13 cellular contexts compared by ENCODE assay signal in the genomic region with DNA sequence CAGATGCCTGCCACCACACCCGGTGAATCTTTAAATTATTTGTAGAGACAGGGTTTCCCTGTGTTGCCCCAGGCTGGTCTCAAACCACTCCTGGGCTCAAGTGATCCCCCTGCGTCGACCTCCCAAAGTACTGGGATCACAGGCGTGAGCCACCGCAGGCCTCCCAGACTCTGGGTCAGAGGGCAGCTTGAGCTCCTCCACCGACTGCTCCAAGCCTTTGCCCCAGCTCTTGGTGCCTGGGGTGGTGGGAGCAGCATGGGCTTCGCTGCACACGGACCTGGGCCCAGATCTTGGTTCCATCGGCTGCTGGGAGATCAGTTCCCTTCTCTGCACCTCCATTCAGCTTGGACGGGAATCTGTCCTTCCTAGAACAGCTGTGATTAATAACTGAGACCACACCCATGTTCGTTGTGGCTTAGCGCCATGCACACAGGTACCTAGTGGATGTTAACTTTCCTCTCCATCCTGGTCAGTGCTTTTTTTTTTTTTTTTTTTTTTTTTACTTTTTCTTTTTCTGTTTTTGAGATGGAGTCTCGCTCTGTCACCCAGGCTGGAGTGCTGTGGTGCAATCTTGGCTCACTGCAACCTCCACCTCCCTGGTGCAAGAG.
A peak's percentile ranks its signal among the peaks of the same experiment; 100 is the strongest.
DNase-seq lines count a peak whose midpoint lies in the region; ATAC-seq, FAIRE-seq and TF ChIP-seq lines count a peak whose summit lies in the region.
"Had no signal": no experiment of that assay in that cellular context is flagged by ENCODE, and none has a peak within 500 bp of the region (broad histone marks: within the 10 kb centered on the region; RNA-seq: fewer than 3 reads in every experiment).

No MANE protein-coding gene starts in this region.

- H3K4me1 Mint-ChIP-seq in MCF 10A (ENCODE audit: insufficient read depth, unreplicated experiment) = peaks cover 23% of the 10 kb centered on the region

- BruUV-seq in MCF 10A (replicated peaks; lab: Mats Ljungman, UMichigan) = no TSS peak

- H3K4me1 ChIP-seq in breast epithelium = no peaks in the 10 kb centered on the region
- H3K4me1 ChIP-seq in mucosa of descending colon (ENCODE audit: low read depth) = peaks cover 34% of the 10 kb centered on the region
- H3K4me1 ChIP-seq in upper lobe of right lung = peaks cover 25% of the 10 kb centered on the region

- H3K36me3 Mint-ChIP-seq in MCF 10A (ENCODE audit: insufficient read depth, unreplicated experiment) = no peaks in the 10 kb centered on the region

- peak overlapping the region; percentile 64 for H3K27ac Mint-ChIP-seq in MCF 10A (ENCODE audit: low read depth, unreplicated experiment)
- H3K27ac Mint-ChIP-seq: activated B cell treated with CpG ODN at 0.5 μM for 24 hours; activated T-cell treated with anti-CD3 and anti-CD28 coated beads, Interleukin-2, amount 50 U/mL, for 24 hours had no signal

- H3K36me3 ChIP-seq in breast epithelium = no peaks in the 10 kb centered on the region
- no peaks in the 10 kb centered on the region for H3K36me3 ChIP-seq in mucosa of descending colon (ENCODE audit: low read depth)
- H3K36me3 ChIP-seq in upper lobe of right lung = no peaks in the 10 kb centered on the region

- TF ChIP-seq POLR2A in breast epithelium (IDR thresholded peaks at IDR 0.05) (no peak), H54 (IDR thresholded peaks at IDR 0.05; ENCODE audit: low read depth, low read length) (no peak)

- peak; percentile 80 for ATAC-seq in mucosa of descending colon
- ATAC-seq in upper lobe of right lung = no peak

- no peaks in the 10 kb centered on the region for H3K27me3 Mint-ChIP-seq in MCF 10A (ENCODE audit: insufficient read depth, unreplicated experiment)
- H3K27me3 Mint-ChIP-seq: activated B cell treated with CpG ODN at 0.5 μM for 24 hours; activated T-cell treated with anti-CD3 and anti-CD28 coated beads, Interleukin-2, amount 50 U/mL, for 24 hours had no signal

- TF ChIP-seq CTCF in MCF 10A (IDR thresholded peaks at IDR 0.05; ENCODE audit: unreplicated experiment) (no peak), breast epithelium (IDR thresholded peaks at IDR 0.05) (no peak), coronary artery (IDR thresholded peaks at IDR 0.05) (no peak), mucosa of descending colon (IDR thresholded peaks at IDR 0.05) (no peak), upper lobe of right lung (IDR thresholded peaks at IDR 0.05) (no peak)

- FAIRE-seq in H54 (lab: Jason Lieb, UNC) = no peak

- peak; percentile 71 for DNase-seq in MCF 10A (ENCODE audit: unreplicated experiment)
- no peak for DNase-seq in breast epithelium (ENCODE audit: low spot score in 2 of 2)
- no peak for DNase-seq in coronary artery (ENCODE audit: low spot score)
- DNase-seq in mucosa of descending colon = peak in 2 of 3 donors; percentile 67 to 81
- peak; percentile 52 for DNase-seq in upper lobe of right lung
- no peak for DNase-seq in NCI-H2107 (lab: John Stamatoyannopoulos, UW)
- DNase-seq in H54 (ENCODE audit: insufficient read length, low spot score) = no peak
- DNase-seq in Ammon's horn (ENCODE audit: low spot score) = no peak
- DNase-seq: activated B cell treated with CpG ODN at 0.5 μM for 24 hours; activated T-cell treated with anti-CD3 and anti-CD28 coated beads, Interleukin-2, amount 50 U/mL, for 24 hours; NCI-H146; OCI-M1; retina had no signal

- POLR2A ChIA-PET in MCF 10A (lab: Yijun Ruan, JAX) = interaction anchor here (0.6 to 2.3 kb wide), 8 partner anchors 22 to 137 kb away, joined by 3 to 18 read pairs (median 3); no protein-coding TSS in a partner anchor

- no peaks in the 10 kb centered on the region for H3K9me3 Mint-ChIP-seq in MCF 10A (ENCODE audit: unreplicated experiment)
- H3K9me3 Mint-ChIP-seq: activated B cell treated with CpG ODN at 0.5 μM for 24 hours; activated T-cell treated with anti-CD3 and anti-CD28 coated beads, Interleukin-2, amount 50 U/mL, for 24 hours had no signal

- CTCF ChIA-PET in MCF 10A (lab: Yijun Ruan, JAX) = interaction anchor here (0.6 to 1.2 kb wide), 4 partner anchors 30 to 294 kb away, joined by 3 to 5 read pairs (median 3); no protein-coding TSS in a partner anchor

- H3K4me3 Mint-ChIP-seq in MCF 10A (ENCODE audit: unreplicated experiment) = peak overlapping the region; percentile 45
- H3K4me3 Mint-ChIP-seq: activated B cell treated with CpG ODN at 0.5 μM for 24 hours; activated T-cell treated with anti-CD3 and anti-CD28 coated beads, Interleukin-2, amount 50 U/mL, for 24 hours had no signal

- intact Hi-C loops in MCF 10A (cut with micrococcal nuclease) (loop anchor here (1.0 to 2.0 kb wide), 3 partner anchors 86 to 183 kb away; no protein-coding TSS in a partner anchor), breast epithelium (cut with DNase I; ENCODE audit: low total_unique reads) (no loop called here), mucosa of descending colon (cut with DNase I, micrococcal nuclease) (no loop called here), upper lobe of right lung (cut with DNase I) (no loop called here)

- H3K4me3 ChIP-seq in breast epithelium (no peak overlapping the region), coronary artery (no peak overlapping the region), mucosa of descending colon (no peak overlapping the region), upper lobe of right lung (no peak overlapping the region)

- H3K9me3 ChIP-seq in breast epithelium (no peaks in the 10 kb centered on the region), mucosa of descending colon (no peaks in the 10 kb centered on the region), upper lobe of right lung (no peaks in the 10 kb centered on the region)

- no peaks in the 10 kb centered on the region for H3K27me3 ChIP-seq in breast epithelium
- no peaks in the 10 kb centered on the region for H3K27me3 ChIP-seq in upper lobe of right lung

- H3K27ac ChIP-seq in breast epithelium (no peak overlapping the region), coronary artery (peak overlapping the region; percentile 76 to 84), upper lobe of right lung (peak overlapping the region; percentile 14)

Comparison
In these comparisons a context has a peak if more than half of its experiments do, and no peak if none do; other contexts are left out.
1. DNase-seq: peak in MCF 10A (single experiment), mucosa of descending colon (2 of 3) and upper lobe of right lung (single experiment); none in breast epithelium (0 of 2), coronary artery (single experiment), NCI-H2107 (single experiment), H54 (single experiment) and Ammon's horn (single experiment).
2. H3K27ac ChIP-seq: peak in coronary artery (2 of 2) and upper lobe of right lung (single experiment); none in breast epithelium (0 of 2).